8 cellular contexts compared by ENCODE assay signal in genomic region chr20:25057234-25058050, GRCh38. TPM values are rescaled to one million over a fixed set of nuclear protein-coding genes. Genes with fewer than 3 reads are reported as not detected.
DNase-seq lines count a peak whose midpoint lies in the region; ATAC-seq and TF ChIP-seq lines count a peak whose summit lies in the region.

No MANE protein-coding gene starts in this region.

- no peaks in the 10 kb centered on the region for H3K9me3 ChIP-seq in endodermal cell (ENCODE audit: control insufficient read depth, low read length)
- H3K9me3 ChIP-seq in mucosa of rectum (ENCODE audit: control insufficient read depth in 2 of 2, low read length in 2 of 2) = no peaks in the 10 kb centered on the region

- H3K27ac ChIP-seq in endodermal cell (ENCODE audit: low read depth, low read length) (no peak overlapping the region), mucosa of rectum (ENCODE audit: low read depth in 2 of 2, low read length in 2 of 2) (peak overlapping the region; percentile 91 to 94)

- H3K27me3 Mint-ChIP-seq in activated CD8-positive, alpha-beta memory T cell treated with anti-CD3 and anti-CD28 coated beads, Interleukin-2, amount 10 ng/mL, durations not matched to agents 7 days and 5 days = peaks cover 3% of the 10 kb centered on the region
- peaks cover 98% of the 10 kb centered on the region for H3K27me3 Mint-ChIP-seq in endodermal cell (ENCODE audit: insufficient read depth)

- no peak overlapping the region for H3K9ac ChIP-seq in endodermal cell (ENCODE audit: extremely low read depth, low read length, poor library complexity, severe bottlenecking)
- peak overlapping the region; percentile 87 to 93 for H3K9ac ChIP-seq in mucosa of rectum (ENCODE audit: low read depth in 1 of 2, low read length in 2 of 2)

- no peaks in the 10 kb centered on the region for H3K9me3 Mint-ChIP-seq in activated CD8-positive, alpha-beta memory T cell treated with anti-CD3 and anti-CD28 coated beads, Interleukin-2, amount 10 ng/mL, durations not matched to agents 7 days and 5 days (ENCODE audit: low read depth)
- H3K9me3 Mint-ChIP-seq in endodermal cell = no peaks in the 10 kb centered on the region

- H3K27ac Mint-ChIP-seq in activated CD8-positive, alpha-beta memory T cell treated with anti-CD3 and anti-CD28 coated beads, Interleukin-2, amount 10 ng/mL, durations not matched to agents 7 days and 5 days = peak overlapping the region; percentile 89
- no peak overlapping the region for H3K27ac Mint-ChIP-seq in endodermal cell

- H3K27me3 ChIP-seq in endodermal cell (ENCODE audit: control insufficient read depth, insufficient read depth, low read length, poor library complexity, severe bottlenecking) (peaks cover 100% of the 10 kb centered on the region), mucosa of rectum (ENCODE audit: control insufficient read depth in 2 of 2, insufficient read depth in 2 of 2, low read length in 2 of 2) (no peaks in the 10 kb centered on the region)

- peak overlapping the region; percentile 49 for H3K4me3 ChIP-seq in endodermal cell (ENCODE audit: low read length)
- peak overlapping the region; percentile 67 to 87 for H3K4me3 ChIP-seq in mucosa of rectum (ENCODE audit: low read length in 2 of 2)

- peak overlapping the region; percentile 77 for H3K4me3 Mint-ChIP-seq in activated CD8-positive, alpha-beta memory T cell treated with anti-CD3 and anti-CD28 coated beads, Interleukin-2, amount 10 ng/mL, durations not matched to agents 7 days and 5 days
- H3K4me3 Mint-ChIP-seq in endodermal cell = peak overlapping the region; percentile 48

- ATAC-seq in HG02943 (IDR thresholded peaks at IDR 0.05; ENCODE audit: low read depth, unreplicated experiment) = peak; percentile 23
- peak; percentile 55 for ATAC-seq in activated CD8-positive, alpha-beta memory T cell treated with anti-CD3 and anti-CD28 coated beads, Interleukin-2, amount 10 ng/mL, durations not matched to agents 7 days and 5 days

- peaks cover 46% of the 10 kb centered on the region for H3K4me1 Mint-ChIP-seq in activated CD8-positive, alpha-beta memory T cell treated with anti-CD3 and anti-CD28 coated beads, Interleukin-2, amount 10 ng/mL, durations not matched to agents 7 days and 5 days
- H3K4me1 Mint-ChIP-seq in endodermal cell = peaks cover 3% of the 10 kb centered on the region

- CTCF ChIA-PET in activated CD8-positive, alpha-beta memory T cell treated with anti-CD3 and anti-CD28 coated beads, Interleukin-2, amount 10 ng/mL, durations not matched to agents 7 days and 5 days (lab: Charles Lee) = interaction anchor here (1.0 to 11.9 kb wide), 9 partner anchors 11 to 154 kb away, joined by 3 to 128 read pairs (median 5); partner anchors contain the start of gene APMAP

- H3K36me3 Mint-ChIP-seq in activated CD8-positive, alpha-beta memory T cell treated with anti-CD3 and anti-CD28 coated beads, Interleukin-2, amount 10 ng/mL, durations not matched to agents 7 days and 5 days = peaks cover 9% of the 10 kb centered on the region
- H3K36me3 Mint-ChIP-seq in endodermal cell (ENCODE audit: low read depth) = no peaks in the 10 kb centered on the region

- 0 to 2% methylated on average over 10 to 86 of the region's 86 CpGs for WGBS in endodermal cell (ENCODE audit: insufficient coverage in 1 of 2, insufficient read length in 1 of 2), 2 experiments

- no peaks in the 10 kb centered on the region for H3K4me1 ChIP-seq in endodermal cell (ENCODE audit: control insufficient read depth, insufficient read depth, low read length)
- H3K4me1 ChIP-seq in mucosa of rectum (ENCODE audit: control insufficient read depth in 2 of 2, insufficient read depth in 2 of 2, low read length in 2 of 2) = peaks cover 34 to 39% of the 10 kb centered on the region in 2 donors

- H3K36me3 ChIP-seq in endodermal cell (ENCODE audit: control insufficient read depth, insufficient read depth, low read length) (no peaks in the 10 kb centered on the region), mucosa of rectum (ENCODE audit: control insufficient read depth in 2 of 2, insufficient read depth in 2 of 2, low read length in 2 of 2) (peaks cover 0 to 4% of the 10 kb centered on the region in 2 donors)

- no peak for TF ChIP-seq CTCF in endodermal cell (conservative IDR thresholded peaks at IDR 0.05)

- DNase-seq in NCI-H82 (lab: John Stamatoyannopoulos, UW) (peak; percentile 19), NCI-H82 treated with DMSO at 0.1 percent for 48 hours (lab: John Stamatoyannopoulos, UW; ENCODE audit: unreplicated experiment) (no peak), NCI-H526 treated with DMSO at 0.1 percent for 48 hours (lab: John Stamatoyannopoulos, UW) (peak; percentile 74), endodermal cell (peak; percentile 77)
- DNase-seq in activated CD8-positive, alpha-beta memory T cell treated with anti-CD3 and anti-CD28 coated beads, Interleukin-2, amount 10 ng/mL, durations not matched to agents 7 days and 5 days = peak; percentile 85
- peak; percentile 84 for DNase-seq in stimulated activated CD8-positive, alpha-beta memory T cell treated with anti-CD3 and anti-CD28 coated beads, Interleukin-4, amount 100 ng/mL, for 48 hours

RNA-seq across cellular contexts. Expression of gene ACSS1, which starts 0.5 kb away (rescaled TPM):
- total RNA-seq in activated CD8-positive, alpha-beta memory T cell treated with anti-CD3 and anti-CD28 coated beads, Interleukin-2, amount 10 ng/mL, durations not matched to agents 7 days and 5 days = 10 to 100 TPM; 44.4 TPM
- under 1 TPM in 1 of 2 donors, not detected in 1; 0.22 TPM for total RNA-seq in endodermal cell
- polyA plus RNA-seq in endodermal cell (2013, experiment 1 of 2) = 0.68 TPM
- 0.50 TPM for polyA plus RNA-seq in endodermal cell (2013, experiment 2 of 2)

RNA-seq across cellular contexts. Expression of gene VSX1, which starts 24.5 kb away (rescaled TPM):
- not detected for total RNA-seq in activated CD8-positive, alpha-beta memory T cell treated with anti-CD3 and anti-CD28 coated beads, Interleukin-2, amount 10 ng/mL, durations not matched to agents 7 days and 5 days
- total RNA-seq in endodermal cell = not detected
- 0.39 TPM for polyA plus RNA-seq in endodermal cell (2013, experiment 1 of 2)
- not detected for polyA plus RNA-seq in endodermal cell (2013, experiment 2 of 2)

Comparison
In these comparisons a context has a peak if more than half of its experiments do, and no peak if none do; other contexts are left out.
1. RNA of gene ACSS1, which starts 0.5 kb away (total RNA-seq): 44.4 TPM in activated CD8-positive, alpha-beta memory T cell treated with anti-CD3 and anti-CD28 coated beads, Interleukin-2, amount 10 ng/mL, durations not matched to agents 7 days and 5 days; 0.22 TPM in endodermal cell; every median in the first group is over 10 times any median in the second.